In the genomic region with DNA sequence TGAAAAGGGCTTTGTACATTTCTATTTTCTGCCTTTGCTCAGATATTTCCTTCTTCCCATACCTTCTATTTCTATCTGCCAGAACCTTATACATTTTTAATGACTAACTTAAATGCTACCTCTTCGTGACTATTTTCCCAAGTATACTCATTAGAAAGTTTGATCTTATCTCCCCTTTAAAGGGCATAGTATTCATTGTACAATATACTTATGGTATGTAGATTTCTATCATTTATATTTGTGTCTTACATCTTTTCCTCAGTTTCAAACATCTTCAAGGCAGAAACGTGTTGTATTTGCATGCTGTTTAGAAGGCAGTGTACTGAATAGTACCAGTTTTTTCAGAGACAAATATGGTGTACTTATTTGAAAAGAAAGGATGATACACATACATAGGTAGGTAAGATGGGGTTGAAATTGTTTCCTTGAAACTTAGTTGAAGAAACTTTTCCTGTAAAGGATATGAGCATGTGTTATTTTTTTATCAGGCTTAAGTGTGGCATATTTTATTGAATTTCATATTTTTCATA, we compare ENCODE assay signal across 1 cellular context.
TF ChIP-seq lines count a peak whose summit lies in the region.

No MANE protein-coding gene starts in this region.

TF ChIP-seq in HCT116, 20 proteins besides CTCF, POLR2A, EP300 and RAD21:
- TF ChIP-seq, protein P1, sequence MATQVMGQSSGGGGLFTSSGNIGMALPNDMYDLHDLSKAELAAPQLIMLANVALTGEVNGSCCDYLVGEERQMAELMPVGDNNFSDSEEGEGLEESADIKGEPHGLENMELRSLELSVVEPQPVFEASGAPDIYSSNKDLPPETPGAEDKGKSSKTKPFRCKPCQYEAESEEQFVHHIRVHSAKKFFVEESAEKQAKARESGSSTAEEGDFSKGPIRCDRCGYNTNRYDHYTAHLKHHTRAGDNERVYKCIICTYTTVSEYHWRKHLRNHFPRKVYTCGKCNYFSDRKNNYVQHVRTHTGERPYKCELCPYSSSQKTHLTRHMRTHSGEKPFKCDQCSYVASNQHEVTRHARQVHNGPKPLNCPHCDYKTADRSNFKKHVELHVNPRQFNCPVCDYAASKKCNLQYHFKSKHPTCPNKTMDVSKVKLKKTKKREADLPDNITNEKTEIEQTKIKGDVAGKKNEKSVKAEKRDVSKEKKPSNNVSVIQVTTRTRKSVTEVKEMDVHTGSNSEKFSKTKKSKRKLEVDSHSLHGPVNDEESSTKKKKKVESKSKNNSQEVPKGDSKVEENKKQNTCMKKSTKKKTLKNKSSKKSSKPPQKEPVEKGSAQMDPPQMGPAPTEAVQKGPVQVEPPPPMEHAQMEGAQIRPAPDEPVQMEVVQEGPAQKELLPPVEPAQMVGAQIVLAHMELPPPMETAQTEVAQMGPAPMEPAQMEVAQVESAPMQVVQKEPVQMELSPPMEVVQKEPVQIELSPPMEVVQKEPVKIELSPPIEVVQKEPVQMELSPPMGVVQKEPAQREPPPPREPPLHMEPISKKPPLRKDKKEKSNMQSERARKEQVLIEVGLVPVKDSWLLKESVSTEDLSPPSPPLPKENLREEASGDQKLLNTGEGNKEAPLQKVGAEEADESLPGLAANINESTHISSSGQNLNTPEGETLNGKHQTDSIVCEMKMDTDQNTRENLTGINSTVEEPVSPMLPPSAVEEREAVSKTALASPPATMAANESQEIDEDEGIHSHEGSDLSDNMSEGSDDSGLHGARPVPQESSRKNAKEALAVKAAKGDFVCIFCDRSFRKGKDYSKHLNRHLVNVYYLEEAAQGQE (IDR thresholded peaks at IDR 0.05; ENCODE audit: low read depth), result no peak
- no peak for TF ChIP-seq TCF7L2 (IDR thresholded peaks at IDR 0.05; ENCODE audit: borderline replicate concordance, extremely low read depth, insufficient read depth, insufficient read length)
- no peak for TF ChIP-seq JUND (IDR thresholded peaks at IDR 0.05)
- TF ChIP-seq CBX3 (IDR thresholded peaks at IDR 0.05; ENCODE audit: low read depth), result no peak
- no peak for TF ChIP-seq EGR1 (IDR thresholded peaks at IDR 0.05; ENCODE audit: low read depth)
- TF ChIP-seq, protein P2, sequence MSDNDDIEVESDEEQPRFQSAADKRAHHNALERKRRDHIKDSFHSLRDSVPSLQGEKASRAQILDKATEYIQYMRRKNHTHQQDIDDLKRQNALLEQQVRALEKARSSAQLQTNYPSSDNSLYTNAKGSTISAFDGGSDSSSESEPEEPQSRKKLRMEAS (IDR thresholded peaks at IDR 0.05), result no peak
- no peak for TF ChIP-seq ATF3 (IDR thresholded peaks at IDR 0.05)
- TF ChIP-seq ZBTB33 (IDR thresholded peaks at IDR 0.05; ENCODE audit: extremely low read depth, insufficient replicate concordance, low read length), result no peak
- TF ChIP-seq FOSL1 (IDR thresholded peaks at IDR 0.05; ENCODE audit: low read depth), result no peak
- TF ChIP-seq ZNF274 (IDR thresholded peaks at IDR 0.05; ENCODE audit: low read depth, low read length), result no peak
- no peak for TF ChIP-seq SP1 (IDR thresholded peaks at IDR 0.05; ENCODE audit: low read depth)
- no peak for TF ChIP-seq POLR2AphosphoS5 (IDR thresholded peaks at IDR 0.05; ENCODE audit: low read depth, low read length)
- no peak for TF ChIP-seq SRF (IDR thresholded peaks at IDR 0.05; ENCODE audit: low read depth)
- TF ChIP-seq ZFX (IDR thresholded peaks at IDR 0.05), result no peak
- TF ChIP-seq EZH2 (IDR thresholded peaks at IDR 0.05), result no peak
- TF ChIP-seq YY1 (IDR thresholded peaks at IDR 0.05; ENCODE audit: extremely low read depth, insufficient replicate concordance, low read depth, low read length), result no peak
- no peak for TF ChIP-seq ELF1 (IDR thresholded peaks at IDR 0.05; ENCODE audit: borderline replicate concordance, low read depth)
